In the genomic region with DNA sequence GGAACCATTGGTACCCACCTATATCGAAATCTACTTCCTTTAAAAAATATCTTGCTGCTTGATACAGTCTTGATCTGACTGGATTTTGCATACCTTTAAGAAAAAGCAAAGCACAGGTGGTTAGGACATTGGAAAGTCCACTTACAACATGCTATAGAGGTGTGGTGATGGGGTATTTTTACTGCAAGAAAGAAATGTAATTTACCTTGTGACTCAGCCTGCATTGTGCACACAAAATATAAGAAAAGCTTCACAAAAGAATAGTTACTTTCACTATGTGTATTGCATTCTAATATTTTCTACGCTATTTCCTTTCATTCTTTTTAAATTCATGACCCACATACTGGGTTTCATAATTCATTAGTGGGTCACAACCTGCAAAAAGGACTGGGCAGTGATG, we compare ENCODE assay signal across 10 cellular contexts.
"Had no signal": no experiment of that assay in that cellular context is flagged by ENCODE, and none has a peak within 500 bp of the region (broad histone marks: within the 10 kb centered on the region; RNA-seq: fewer than 3 reads in every experiment).

No MANE protein-coding gene starts in this region.

- ATAC-seq: activated CD4-positive, alpha-beta T cell treated with anti-CD3 and anti-CD28 coated beads for 36 hours; stimulated activated memory B cell treated with anti-CD40 and anti-IgM and Interleukin-4, amounts not matched to agents 10 μg/mL and 1 μg/mL and 100 μg/mL, for 72 hours; T-helper 17 cell had no signal

- H3K27ac Mint-ChIP-seq: activated CD4-positive, alpha-beta T cell treated with anti-CD3 and anti-CD28 coated beads for 36 hours; stimulated activated memory B cell treated with anti-CD40 and anti-IgM and Interleukin-4, amounts not matched to agents 10 μg/mL and 1 μg/mL and 100 μg/mL, for 72 hours; T-helper 17 cell had no signal

- H3K4me1 Mint-ChIP-seq: activated CD4-positive, alpha-beta T cell treated with anti-CD3 and anti-CD28 coated beads for 36 hours; stimulated activated memory B cell treated with anti-CD40 and anti-IgM and Interleukin-4, amounts not matched to agents 10 μg/mL and 1 μg/mL and 100 μg/mL, for 72 hours had no signal

- H3K9me3 ChIP-seq: esophagus squamous epithelium, sigmoid colon had no signal

- H3K4me3 ChIP-seq: coronary artery, esophagus squamous epithelium, sigmoid colon had no signal

- H3K27me3 ChIP-seq: esophagus squamous epithelium, sigmoid colon had no signal

- H3K27me3 Mint-ChIP-seq: activated CD4-positive, alpha-beta T cell treated with anti-CD3 and anti-CD28 coated beads for 36 hours; stimulated activated memory B cell treated with anti-CD40 and anti-IgM and Interleukin-4, amounts not matched to agents 10 μg/mL and 1 μg/mL and 100 μg/mL, for 72 hours; T-helper 17 cell had no signal

- H3K36me3 ChIP-seq: esophagus squamous epithelium, WERI-Rb-1 had no signal

- DNase-seq: activated CD4-positive, alpha-beta T cell treated with anti-CD3 and anti-CD28 coated beads for 36 hours; activated CD8-positive, alpha-beta memory T cell treated with anti-CD3 and anti-CD28 coated beads, Interleukin-2, amount 50 U/mL, for 48 hours; effector CD4-positive, alpha-beta T cell; esophagus squamous epithelium; sigmoid colon; T-helper 17 cell; WERI-Rb-1 had no signal

- H3K9me3 Mint-ChIP-seq: nephron progenitor cell; stimulated activated memory B cell treated with anti-CD40 and anti-IgM and Interleukin-4, amounts not matched to agents 10 μg/mL and 1 μg/mL and 100 μg/mL, for 72 hours had no signal

- H3K27ac ChIP-seq: coronary artery, esophagus squamous epithelium, sigmoid colon, WERI-Rb-1 had no signal

- H3K4me3 Mint-ChIP-seq: activated CD4-positive, alpha-beta T cell treated with anti-CD3 and anti-CD28 coated beads for 36 hours; stimulated activated memory B cell treated with anti-CD40 and anti-IgM and Interleukin-4, amounts not matched to agents 10 μg/mL and 1 μg/mL and 100 μg/mL, for 72 hours; T-helper 17 cell had no signal
